Comparison of ENCODE assay signal across 11 cellular contexts in genomic region chr18:71116535-71116934, GRCh38.
"Had no signal": no experiment of that assay in that cellular context is flagged by ENCODE, and none has a peak within 500 bp of the region (broad histone marks: within the 10 kb centered on the region; RNA-seq: fewer than 3 reads in every experiment).

No MANE protein-coding gene starts in this region.

- DNase-seq: activated CD4-positive, alpha-beta memory T cell treated with anti-CD3 and anti-CD28 coated beads, Interleukin-2, amount 10 ng/mL, durations not matched to agents 7 days and 5 days; activated CD4-positive, alpha-beta T cell treated with anti-CD3 and anti-CD28 coated beads for 36 hours; activated CD8-positive, alpha-beta memory T cell treated with anti-CD3 and anti-CD28 coated beads, Interleukin-2, amount 50 U/mL, for 4 hours; activated naive CD4-positive, alpha-beta T cell treated with Interleukin-2 at 50 U/mL for 16 hours; activated naive CD8-positive, alpha-beta T cell treated with anti-CD3 and anti-CD28 coated beads, Interleukin-2, amount 50 U/mL, for 24 hours; effector CD4-positive, alpha-beta T cell; gastrocnemius medialis; small intestine; stomach; WERI-Rb-1 had no signal

- H3K27me3 Mint-ChIP-seq: activated CD4-positive, alpha-beta memory T cell treated with anti-CD3 and anti-CD28 coated beads, Interleukin-2, amount 10 ng/mL, durations not matched to agents 7 days and 5 days; activated CD4-positive, alpha-beta T cell treated with anti-CD3 and anti-CD28 coated beads for 36 hours; activated naive CD8-positive, alpha-beta T cell treated with anti-CD3 and anti-CD28 coated beads, Interleukin-2, amount 50 U/mL, for 24 hours had no signal

- H3K4me1 Mint-ChIP-seq: activated CD4-positive, alpha-beta memory T cell treated with anti-CD3 and anti-CD28 coated beads, Interleukin-2, amount 10 ng/mL, durations not matched to agents 7 days and 5 days; activated CD4-positive, alpha-beta T cell treated with anti-CD3 and anti-CD28 coated beads for 36 hours; activated naive CD8-positive, alpha-beta T cell treated with anti-CD3 and anti-CD28 coated beads, Interleukin-2, amount 50 U/mL, for 24 hours; mesothelial cell of epicardium had no signal

- H3K27ac Mint-ChIP-seq: activated CD4-positive, alpha-beta memory T cell treated with anti-CD3 and anti-CD28 coated beads, Interleukin-2, amount 10 ng/mL, durations not matched to agents 7 days and 5 days; activated CD4-positive, alpha-beta T cell treated with anti-CD3 and anti-CD28 coated beads for 36 hours; activated naive CD8-positive, alpha-beta T cell treated with anti-CD3 and anti-CD28 coated beads, Interleukin-2, amount 50 U/mL, for 24 hours; mesothelial cell of epicardium had no signal

- H3K36me3 Mint-ChIP-seq: mesothelial cell of epicardium had no signal

- H3K4me3 Mint-ChIP-seq: activated CD4-positive, alpha-beta memory T cell treated with anti-CD3 and anti-CD28 coated beads, Interleukin-2, amount 10 ng/mL, durations not matched to agents 7 days and 5 days; activated CD4-positive, alpha-beta T cell treated with anti-CD3 and anti-CD28 coated beads for 36 hours; activated naive CD8-positive, alpha-beta T cell treated with anti-CD3 and anti-CD28 coated beads, Interleukin-2, amount 50 U/mL, for 24 hours; mesothelial cell of epicardium had no signal

- ATAC-seq: activated CD4-positive, alpha-beta T cell treated with anti-CD3 and anti-CD28 coated beads for 36 hours; activated naive CD8-positive, alpha-beta T cell treated with anti-CD3 and anti-CD28 coated beads, Interleukin-2, amount 50 U/mL, for 24 hours; gastrocnemius medialis had no signal
